ENCODE assay signal across 8 cellular contexts in genomic region chr1:44354840-44355581, GRCh38. TPM values are rescaled to one million over a fixed set of nuclear protein-coding genes. Genes with fewer than 3 reads are reported as not detected.
DNase-seq lines count a peak whose midpoint lies in the region; ATAC-seq and TF ChIP-seq lines count a peak whose summit lies in the region.

TSS of gene ERI3 (minus strand) at chr1:44355257. CDS start at chr1:44355026, 231 bp downstream.

- TF ChIP-seq CTCF in GM12875 (IDR thresholded peaks at IDR 0.05; ENCODE audit: borderline replicate concordance, insufficient read depth, low read depth, low read length) (no peak), cardiac muscle cell (IDR thresholded peaks at IDR 0.05; ENCODE audit: low read depth, low read length) (no peak), parathyroid adenoma (IDR thresholded peaks at IDR 0.05) (no peak), tibial nerve (IDR thresholded peaks at IDR 0.05) (no peak)

- H3K27me3 ChIP-seq in adipocyte (replicated peaks; ENCODE audit: control insufficient read depth, insufficient read depth, low read length) (no peaks in the 10 kb centered on the region), cardiac muscle cell (no peaks in the 10 kb centered on the region), parathyroid adenoma (ENCODE audit: control insufficient read depth, insufficient read depth, low read length) (no peaks in the 10 kb centered on the region), tibial nerve (no peaks in the 10 kb centered on the region)

- H3K36me3 ChIP-seq in adipocyte (ENCODE audit: control insufficient read depth, insufficient read depth, low read length, severe bottlenecking) (peaks cover 3% of the 10 kb centered on the region), cardiac muscle cell (no peaks in the 10 kb centered on the region), parathyroid adenoma (ENCODE audit: control insufficient read depth, insufficient read depth, low read length) (no peaks in the 10 kb centered on the region), tibial nerve (peaks cover 0 to 3% (median 0%) of the 10 kb centered on the region in 3 donors)

- ATAC-seq in HG02798 (IDR thresholded peaks at IDR 0.05; ENCODE audit: poor library complexity, unreplicated experiment): peak; percentile 99

- H3K9me3 ChIP-seq in adipocyte (ENCODE audit: control insufficient read depth, low read length) (no peaks in the 10 kb centered on the region), cardiac muscle cell (ENCODE audit: low read depth) (no peaks in the 10 kb centered on the region), parathyroid adenoma (ENCODE audit: control insufficient read depth, low read length) (no peaks in the 10 kb centered on the region), tibial nerve (no peaks in the 10 kb centered on the region)

- peak within 1 kb of the TSS; percentile 77 for H3K4me2 ChIP-seq in parathyroid adenoma (ENCODE audit: low read length)

- WGBS in tibial nerve, 2 donors: 1% methylated on average over 39 to 40 of the region's 65 CpGs

- peak; percentile 94 for DNase-seq in NCI-H1436 (lab: John Stamatoyannopoulos, UW)
- peak; percentile 95 for DNase-seq in T follicular helper cell (ENCODE audit: low read depth)
- DNase-seq in adipocyte (ENCODE audit: low read depth): peak; percentile 98
- peak; percentile 98 for DNase-seq in cardiac muscle cell (ENCODE audit: low read depth in 1 of 2, low spot score in 1 of 2)
- DNase-seq in tibial nerve (ENCODE audit: low spot score in 2 of 2): peak; percentile 97

- H3K27ac ChIP-seq in cardiac muscle cell: peak within 1 kb of the TSS; percentile 92
- H3K27ac ChIP-seq in parathyroid adenoma: no peak within 1 kb of the TSS
- peak within 1 kb of the TSS; percentile 66 to 93 (median 83) for H3K27ac ChIP-seq in tibial nerve

- TF ChIP-seq EP300 in tibial nerve (IDR thresholded peaks at IDR 0.05): peak; percentile 72 to 81

- H3K9ac ChIP-seq in adipocyte (ENCODE audit: low read length) (peak within 1 kb of the TSS; percentile 88), parathyroid adenoma (no peak within 1 kb of the TSS)

- H3K4me1 ChIP-seq in adipocyte (ENCODE audit: control insufficient read depth, insufficient read depth, low read length) (peaks cover 22% of the 10 kb centered on the region), cardiac muscle cell (ENCODE audit: low read depth) (peaks cover 20% of the 10 kb centered on the region), parathyroid adenoma (peaks cover 2% of the 10 kb centered on the region), tibial nerve (peaks cover 0 to 35% (median 8%) of the 10 kb centered on the region in 4 donors)

- peak within 1 kb of the TSS; percentile 67 for H3K4me3 ChIP-seq in GM12875 (ENCODE audit: low read depth, low read length)
- H3K4me3 ChIP-seq in adipocyte (ENCODE audit: low read length): peak within 1 kb of the TSS; percentile 82
- H3K4me3 ChIP-seq in cardiac muscle cell: peak within 1 kb of the TSS; percentile 87
- H3K4me3 ChIP-seq in parathyroid adenoma (ENCODE audit: low read depth, low read length): peak within 1 kb of the TSS; percentile 76
- H3K4me3 ChIP-seq in tibial nerve: peak within 1 kb of the TSS; percentile 89 to 99 (median 92)

- H2AFZ ChIP-seq in parathyroid adenoma: peak within 1 kb of the TSS; percentile 89

- peak; percentile 82 to 83 for TF ChIP-seq POLR2A in tibial nerve (IDR thresholded peaks at IDR 0.05)

- H3K79me2 ChIP-seq in parathyroid adenoma: peaks cover 21% of the 10 kb centered on the region

RNA-seq across cellular contexts. Expression of gene ERI3, which starts in this region (rescaled TPM):
- total RNA-seq in cardiac muscle cell (92.1 and 111 TPM in 2 replicates), tibial nerve (10 to 100 TPM; 60.1 to 82.2 (median 66.5) TPM)
- polyA plus RNA-seq in cardiac muscle cell: 151 and 152 TPM in 2 replicates
